8 cellular contexts compared by ENCODE assay signal in the genomic region with DNA sequence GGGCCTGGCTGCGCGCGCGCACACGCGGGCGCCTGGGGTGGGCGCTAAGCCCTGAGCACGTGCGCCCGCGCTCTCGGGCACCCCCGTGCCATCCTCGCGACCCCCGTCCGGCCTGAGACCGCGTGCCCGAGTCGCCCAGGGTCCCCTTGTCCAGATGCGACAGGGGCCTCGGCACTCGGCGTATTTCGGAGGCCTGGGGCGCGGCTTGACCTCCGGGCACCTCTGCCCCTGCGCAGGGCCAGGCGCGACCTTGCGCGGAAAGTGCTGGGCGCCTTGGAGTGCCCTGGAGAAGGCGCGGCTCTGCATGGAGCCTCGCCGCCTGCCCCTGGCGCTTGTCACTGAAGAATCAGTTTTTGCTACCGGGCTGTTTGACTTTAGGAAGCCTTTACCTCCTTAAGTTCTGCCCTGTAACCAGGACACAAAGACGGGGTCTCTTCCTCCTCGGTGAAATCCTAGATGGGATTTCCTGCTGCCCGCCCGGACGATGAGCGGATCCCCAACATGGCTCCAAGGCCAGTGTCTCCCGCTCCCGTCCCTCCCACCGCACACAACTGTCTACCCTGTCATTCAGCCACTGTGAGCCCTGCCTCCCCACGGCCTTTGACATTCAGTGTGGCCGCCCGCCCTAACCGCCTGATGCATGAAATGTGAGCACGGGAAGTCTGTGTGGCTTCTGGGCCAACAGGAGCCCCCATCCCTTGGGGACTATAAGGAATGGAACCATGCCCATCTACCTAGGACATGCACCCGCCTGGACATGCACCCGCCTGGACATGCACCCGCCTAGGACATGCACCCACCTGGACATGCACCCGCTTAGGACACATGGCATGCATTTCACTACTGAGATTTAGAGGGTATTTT. TPM values are rescaled to one million over a fixed set of nuclear protein-coding genes. Genes with fewer than 3 reads are reported as not detected.
DNase-seq lines count a peak whose midpoint lies in the region; ATAC-seq and TF ChIP-seq lines count a peak whose summit lies in the region.

No MANE protein-coding gene starts in this region.

- H3K36me3 Mint-ChIP-seq in CD4-positive, alpha-beta T cell (ENCODE audit: low read depth), result no peaks in the 10 kb centered on the region
- H3K36me3 Mint-ChIP-seq in effector memory CD8-positive, alpha-beta T cell (ENCODE audit: insufficient read depth), result peaks cover 4% of the 10 kb centered on the region
- H3K36me3 Mint-ChIP-seq in natural killer cell, result no peaks in the 10 kb centered on the region

- ATAC-seq in CD4-positive, alpha-beta T cell (ENCODE audit: poor library complexity), result no peak
- no peak for ATAC-seq in effector memory CD8-positive, alpha-beta T cell (replicated peaks)
- ATAC-seq in natural killer cell, result no peak
- ATAC-seq in GM21526 (IDR thresholded peaks at IDR 0.05; ENCODE audit: low FRiP score, unreplicated experiment), result no peak
- no peak for ATAC-seq in GM21515 (IDR thresholded peaks at IDR 0.05; ENCODE audit: unreplicated experiment)

- no peaks in the 10 kb centered on the region for H3K36me3 ChIP-seq in MG63

- POLR2A ChIA-PET in CD4-positive, alpha-beta T cell (lab: Charles Lee), result no interaction called here

- peak in 1 of 10 experiments; percentile 33 for DNase-seq in CD4-positive, alpha-beta T cell
- DNase-seq in MG63, result no peak
- DNase-seq in effector memory CD8-positive, alpha-beta T cell, result no peak
- no peak for DNase-seq in natural killer cell
- no peak for DNase-seq in NCI-H2107 (lab: John Stamatoyannopoulos, UW)
- no peak for DNase-seq in foreskin melanocyte

- no peaks in the 10 kb centered on the region for H3K9me3 Mint-ChIP-seq in CD4-positive, alpha-beta T cell
- no peaks in the 10 kb centered on the region for H3K9me3 Mint-ChIP-seq in effector memory CD8-positive, alpha-beta T cell
- H3K9me3 Mint-ChIP-seq in natural killer cell, result no peaks in the 10 kb centered on the region

- intact Hi-C loops in CD4-positive, alpha-beta T cell (cut with DNase I, micrococcal nuclease), result loop anchor here (1.0 to 10.0 kb wide), 8 partner anchors 22 to 1068 kb away; a partner anchor contains a TSS
- intact Hi-C loops in natural killer cell (cut with micrococcal nuclease), result loop anchor here (1.0 kb wide), 1 partner anchor 26 kb away; no protein-coding TSS in a partner anchor

- H3K27me3 ChIP-seq in CD4-positive, alpha-beta T cell (ENCODE audit: control insufficient read depth, insufficient read depth, low read length), result no peaks in the 10 kb centered on the region
- no peaks in the 10 kb centered on the region for H3K27me3 ChIP-seq in MG63

- H3K27ac Mint-ChIP-seq in CD4-positive, alpha-beta T cell, result peak overlapping the region; percentile 47
- H3K27ac Mint-ChIP-seq in effector memory CD8-positive, alpha-beta T cell, result no peak overlapping the region
- no peak overlapping the region for H3K27ac Mint-ChIP-seq in natural killer cell

- CTCF ChIA-PET in CD4-positive, alpha-beta T cell (lab: Charles Lee), result no interaction called here

- H3K27ac ChIP-seq in CD4-positive, alpha-beta T cell (ENCODE audit: low read depth, low read length), result no peak overlapping the region

- peak overlapping the region; percentile 85 for H3K4me3 ChIP-seq in MG63

- H3K4me1 Mint-ChIP-seq in CD4-positive, alpha-beta T cell (ENCODE audit: low read depth), result peaks cover 13% of the 10 kb centered on the region
- peaks cover 6 to 7% of the 10 kb centered on the region in 2 donors for H3K4me1 Mint-ChIP-seq in effector memory CD8-positive, alpha-beta T cell (ENCODE audit: low read depth in 2 of 2)
- peaks cover 8 to 16% of the 10 kb centered on the region in 2 donors for H3K4me1 Mint-ChIP-seq in natural killer cell

- H3K9me3 ChIP-seq in CD4-positive, alpha-beta T cell (ENCODE audit: control insufficient read depth, low read length), result no peaks in the 10 kb centered on the region
- no peaks in the 10 kb centered on the region for H3K9me3 ChIP-seq in MG63

- peak overlapping the region; percentile 87 for H3K4me3 Mint-ChIP-seq in CD4-positive, alpha-beta T cell
- peak overlapping the region; percentile 67 to 88 for H3K4me3 Mint-ChIP-seq in effector memory CD8-positive, alpha-beta T cell
- peak overlapping the region; percentile 68 for H3K4me3 Mint-ChIP-seq in natural killer cell

- H3K27me3 Mint-ChIP-seq in CD4-positive, alpha-beta T cell, result no peaks in the 10 kb centered on the region
- peaks cover 0 to 21% of the 10 kb centered on the region in 2 donors for H3K27me3 Mint-ChIP-seq in effector memory CD8-positive, alpha-beta T cell
- peaks cover 0 to 4% of the 10 kb centered on the region in 2 donors for H3K27me3 Mint-ChIP-seq in natural killer cell (ENCODE audit: low read depth in 2 of 2)

- TF ChIP-seq CTCF in CD4-positive, alpha-beta T cell (IDR thresholded peaks at IDR 0.05), result no peak
- TF ChIP-seq CTCF in natural killer cell (IDR thresholded peaks at IDR 0.05), result no peak

RNA-seq across cellular contexts. Expression of a gene that starts 1.1 kb away (rescaled TPM):
- total RNA-seq in CD4-positive, alpha-beta T cell, result 1 to 10 TPM; 4.9 to 5.2 TPM
- 25.9 and 36.6 TPM in 2 replicates for total RNA-seq in MG63 (2014; rRNA removed; shearing (Covaris generic); ENCODE audit: low replicate concordance)
- total RNA-seq in natural killer cell, result 10 to 100 TPM; 12.7 to 22.1 (median 17.9) TPM

RNA-seq across cellular contexts. Expression of a gene that starts 23.2 kb away (rescaled TPM):
- total RNA-seq in CD4-positive, alpha-beta T cell, result 1 to 10 TPM; 2.4 to 2.8 TPM
- 8.3 and 13.7 TPM in 2 replicates for total RNA-seq in MG63 (2014; rRNA removed; shearing (Covaris generic); ENCODE audit: low replicate concordance)
- total RNA-seq in natural killer cell, result 10 to 100 TPM in 1 of 3 donors, 1 to 10 TPM in 2; 8.1 to 22.5 (median 9.9) TPM
